In the genomic region with DNA sequence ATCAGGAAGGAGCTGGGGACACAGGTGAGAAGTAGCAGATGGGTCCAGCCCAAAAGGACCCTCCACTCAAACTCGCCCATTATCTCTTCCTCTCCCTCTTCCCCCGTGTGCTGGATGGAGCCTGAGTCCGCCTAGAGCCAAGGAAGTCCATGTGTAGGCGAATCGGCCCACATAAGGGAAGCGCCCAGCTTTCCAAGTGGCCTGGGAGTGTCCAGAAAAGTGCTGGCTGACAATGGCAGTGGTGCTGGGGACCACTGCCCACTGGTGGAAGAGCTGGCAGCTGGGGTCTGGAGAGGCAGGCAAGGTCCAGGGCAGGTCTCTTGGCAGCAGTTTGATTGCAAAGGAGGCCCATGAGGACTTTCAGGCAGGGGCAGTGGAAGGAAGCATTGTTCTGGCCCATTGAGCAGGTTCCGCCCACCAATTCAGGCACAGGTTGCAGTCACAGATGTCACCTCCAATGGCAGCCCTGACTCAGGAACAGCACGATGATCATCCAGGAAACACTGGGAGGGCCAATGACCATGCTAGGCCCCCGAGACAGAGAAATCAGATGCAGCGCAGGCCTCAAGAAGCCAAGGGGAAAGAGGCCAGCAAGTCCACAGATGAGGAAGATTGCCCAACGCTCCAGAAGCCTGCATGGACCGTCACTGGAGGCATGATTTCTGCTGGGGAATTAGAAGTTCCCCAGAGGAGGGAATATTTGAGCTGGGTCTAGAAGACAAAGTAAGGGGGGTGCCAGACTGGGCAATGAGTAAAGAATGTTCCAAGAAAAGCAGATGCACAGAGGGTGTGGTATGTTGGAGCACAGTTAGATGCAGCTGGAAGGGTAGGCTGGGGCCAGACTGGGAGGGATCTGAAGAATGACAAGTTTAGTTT, we compare ENCODE assay signal across 17 cellular contexts. TPM values are rescaled to one million over a fixed set of nuclear protein-coding genes. Genes with fewer than 3 reads are reported as not detected.
DNase-seq lines count a peak whose midpoint lies in the region; ATAC-seq and TF ChIP-seq lines count a peak whose summit lies in the region.
"Had no signal": no experiment of that assay in that cellular context is flagged by ENCODE, and none has a peak within 500 bp of the region (broad histone marks: within the 10 kb centered on the region; RNA-seq: fewer than 3 reads in every experiment).

No MANE protein-coding gene starts in this region.

- H3K4me3 Mint-ChIP-seq in Caco-2 (ENCODE audit: unreplicated experiment): peak overlapping the region; percentile 91

- H3K4me1 Mint-ChIP-seq in Caco-2 (ENCODE audit: low read depth, unreplicated experiment): peaks cover 14% of the 10 kb centered on the region

- H3K36me3 Mint-ChIP-seq in Caco-2 (ENCODE audit: insufficient read depth, unreplicated experiment): peaks cover 71% of the 10 kb centered on the region

- no peak for ATAC-seq in Panc1
- no peak for ATAC-seq in left cardiac atrium
- ATAC-seq in stimulated activated naive CD8-positive, alpha-beta T cell treated with anti-CD3 and anti-CD28 coated beads, Interleukin-15, Interleukin-2, amounts not matched to agents 100 U/mL and 50 U/mL, for 24 hours: no peak
- no peak for ATAC-seq in GM21447 (IDR thresholded peaks at IDR 0.05; ENCODE audit: unreplicated experiment)
- ATAC-seq: activated CD4-positive, CD25-positive, alpha-beta regulatory T cell treated with anti-CD3 and anti-CD28 coated beads, Interleukin-2, amount 50 U/mL, for 24 hours had no signal

- H3K9me3 ChIP-seq in Caco-2: no peaks in the 10 kb centered on the region
- H3K9me3 ChIP-seq in Panc1 (ENCODE audit: control insufficient read depth, insufficient read depth, low read depth, low read length): no peaks in the 10 kb centered on the region
- no peaks in the 10 kb centered on the region for H3K9me3 ChIP-seq in sigmoid colon

- H3K4me1 ChIP-seq in Caco-2 (peaks cover 20% of the 10 kb centered on the region), Panc1 (ENCODE audit: control insufficient read depth, insufficient read depth, low read length) (peaks cover 66% of the 10 kb centered on the region), sigmoid colon (peaks cover 0 to 20% (median 16%) of the 10 kb centered on the region in 4 donors)

- BruUV-seq in Caco-2 (replicated peaks; lab: Mats Ljungman, UMichigan) (no TSS peak), Panc1 (replicated peaks; lab: Mats Ljungman, UMichigan) (no TSS peak)

- H3K9me3 Mint-ChIP-seq in Caco-2 (ENCODE audit: unreplicated experiment): no peaks in the 10 kb centered on the region

- POLR2A ChIA-PET in Caco-2 (lab: Charles Lee): no interaction called here
- POLR2A ChIA-PET in Panc1 (lab: Charles Lee): interaction anchor here (0.7 kb wide), 1 partner anchor 285 kb away, joined by 5 read pairs; no protein-coding TSS in a partner anchor

- H3K27ac ChIP-seq in Panc1 (ENCODE audit: low read length) (peak overlapping the region; percentile 97), sigmoid colon (peak overlapping the region in 1 of 4 donors; percentile 94)

- H3K36me3 ChIP-seq in Caco-2 (ENCODE audit: control insufficient read depth, insufficient read depth, low read length) (peaks cover 8% of the 10 kb centered on the region), Panc1 (ENCODE audit: control insufficient read depth, insufficient read depth, low read length) (peaks cover 13% of the 10 kb centered on the region), sigmoid colon (peaks cover 0 to 22% (median 0%) of the 10 kb centered on the region in 4 donors)

- WGBS in sigmoid colon, 2 donors: 86 to 89% methylated on average over 12 of the region's 12 CpGs

- no peak overlapping the region for H3K27ac Mint-ChIP-seq in Caco-2 (ENCODE audit: unreplicated experiment)

- H3K4me3 ChIP-seq in Caco-2 (ENCODE audit: low read depth, low read length) (no peak overlapping the region), Panc1 (ENCODE audit: low read depth in 2 of 2, low read length in 2 of 2) (peak overlapping the region; percentile 66 to 90), sigmoid colon (no peak overlapping the region)

- no peak for TF ChIP-seq EP300 in sigmoid colon (IDR thresholded peaks at IDR 0.05)

- intact Hi-C loops in Caco-2 (cut with micrococcal nuclease; ENCODE audit: unreplicated experiment) (no loop called here), Panc1 (cut with micrococcal nuclease; ENCODE audit: unreplicated experiment) (loop anchor here (5.0 kb wide), 1 partner anchor 72 kb away; no protein-coding TSS in a partner anchor), left cardiac atrium (cut with DNase I) (loop anchor here in 1 of 2 donors (5.0 kb wide), 1 partner anchor 92 kb away; no protein-coding TSS in a partner anchor), sigmoid colon (cut with DNase I) (no loop called here)

- H3K27me3 Mint-ChIP-seq in Caco-2 (ENCODE audit: insufficient read depth, unreplicated experiment): no peaks in the 10 kb centered on the region

- H3K27me3 ChIP-seq in Caco-2 (replicated peaks; ENCODE audit: control insufficient read depth, insufficient read depth, low read length) (no peaks in the 10 kb centered on the region), Panc1 (ENCODE audit: control insufficient read depth, insufficient read depth, low read length) (no peaks in the 10 kb centered on the region), sigmoid colon (no peaks in the 10 kb centered on the region)

- in situ Hi-C loops in Panc1 (cut with HindIII; ENCODE audit: low pct_unique_long_range_greater_than_20kb, low sequenced_read_pairs): no loop called here

- no peak for TF ChIP-seq CTCF in Caco-2 (IDR thresholded peaks at IDR 0.05; ENCODE audit: insufficient read depth in 1 of 2, low read depth in 1 of 2, low read length in 1 of 2, severe bottlenecking in 1 of 2, unreplicated experiment in 1 of 2)
- TF ChIP-seq CTCF in Panc1 (IDR thresholded peaks at IDR 0.05): no peak
- TF ChIP-seq CTCF in sigmoid colon (IDR thresholded peaks at IDR 0.05): no peak

- TF ChIP-seq POLR2A in sigmoid colon (IDR thresholded peaks at IDR 0.05): no peak

- DNase-seq in Caco-2 (no peak), Panc1 (ENCODE audit: low read depth, low spot score) (no peak), left cardiac atrium (peak; percentile 51), sigmoid colon (peak; percentile 69), anterior cingulate cortex (lab: John Stamatoyannopoulos, UW) (no peak), EL (no peak)
- DNase-seq in stimulated activated naive CD8-positive, alpha-beta T cell treated with anti-CD3 and anti-CD28 coated beads, Interleukin-15, Interleukin-2, amounts not matched to agents 100 U/mL and 50 U/mL, for 24 hours: no peak
- DNase-seq: activated effector memory CD4-positive, alpha-beta T cell treated with Interleukin-2 at 50 U/mL for 16 hours; dermis blood vessel endothelial cell; DMS153; head of caudate nucleus; NCI-H2107; stimulated activated CD4-positive, alpha-beta T cell treated with anti-CD3 and anti-CD28 coated beads, Interleukin-15, amount 100 ng/mL, for 24 hours; stimulated activated naive CD4-positive, alpha-beta T cell had no signal

- CTCF ChIA-PET in Caco-2 (lab: Charles Lee) (no interaction called here), Panc1 (lab: Charles Lee) (no interaction called here)

RNA-seq across cellular contexts. Expression of a gene that starts 3.0 kb away (rescaled TPM):
- total RNA-seq in Caco-2 (2022): 409 and 453 TPM in 2 replicates
- 1,799 TPM for total RNA-seq in Panc1 (2021; ENCODE audit: unreplicated experiment)
- polyA plus RNA-seq in Panc1 (2012; ENCODE audit: insufficient read length): 2,067 TPM
- 100 to 1,000 TPM; 250 to 412 TPM for total RNA-seq in left cardiac atrium
- total RNA-seq in sigmoid colon: 100 to 1,000 TPM; 127 to 186 (median 174) TPM
- polyA plus RNA-seq in sigmoid colon: 100 to 1,000 TPM in 1 of 3 donors, 10 to 100 TPM in 2; 15.3 to 107 (median 16.8) TPM

RNA-seq across cellular contexts. Expression of a gene that starts 14.8 kb away (rescaled TPM):
- 16.7 and 16.9 TPM in 2 replicates for total RNA-seq in Caco-2 (2022)
- 168 TPM for total RNA-seq in Panc1 (2021; ENCODE audit: unreplicated experiment)
- 158 TPM for polyA plus RNA-seq in Panc1 (2012; ENCODE audit: insufficient read length)
- 1 to 10 TPM; 3.3 to 7.2 TPM for total RNA-seq in left cardiac atrium
- total RNA-seq in sigmoid colon: 10 to 100 TPM in 1 of 4 donors, 1 to 10 TPM in 3; 1.6 to 14.5 (median 4.2) TPM
- polyA plus RNA-seq in sigmoid colon: 10 to 100 TPM in 1 of 3 donors, under 1 TPM in 1, not detected in 1; 0.60 to 20.9 TPM
- polyA plus RNA-seq: neural cell had no signal

Comparison
In these comparisons a context has a peak if more than half of its experiments do, and no peak if none do; other contexts are left out.
1. DNase-seq: peak in left cardiac atrium (single experiment) and sigmoid colon (single experiment); none in Caco-2 (0 of 2), Panc1 (single experiment), stimulated activated naive CD8-positive, alpha-beta T cell treated with anti-CD3 and anti-CD28 coated beads, Interleukin-15, Interleukin-2, amounts not matched to agents 100 U/mL and 50 U/mL, for 24 hours (single experiment), anterior cingulate cortex (0 of 58) and EL (single experiment).
2. H3K4me3 ChIP-seq: peak in Panc1 (2 of 2); none in Caco-2 (single experiment) and sigmoid colon (0 of 4).